In genomic region chr12:132190012-132190755, GRCh38 we compare ENCODE assay signal across 8 cellular contexts. TPM values are rescaled to one million over a fixed set of nuclear protein-coding genes. Genes with fewer than 3 reads are reported as not detected.
DNase-seq lines count a peak whose midpoint lies in the region; ATAC-seq and TF ChIP-seq lines count a peak whose summit lies in the region.

No MANE protein-coding gene starts in this region.

- H3K9me3 Mint-ChIP-seq in activated CD4-positive, alpha-beta T cell treated with anti-CD3 and anti-CD28 coated beads for 36 hours (ENCODE audit: low read depth) = peaks cover 11% of the 10 kb centered on the region
- H3K9me3 Mint-ChIP-seq in activated naive CD8-positive, alpha-beta T cell treated with anti-CD3 and anti-CD28 coated beads for 36 hours = peaks cover 9% of the 10 kb centered on the region

- peaks cover 17 to 38% (median 26%) of the 10 kb centered on the region in 4 donors for H3K4me1 ChIP-seq in stomach

- peaks cover 26% of the 10 kb centered on the region for H3K4me1 Mint-ChIP-seq in activated CD4-positive, alpha-beta T cell treated with anti-CD3 and anti-CD28 coated beads for 36 hours
- H3K4me1 Mint-ChIP-seq in activated naive CD8-positive, alpha-beta T cell treated with anti-CD3 and anti-CD28 coated beads for 36 hours = peaks cover 31% of the 10 kb centered on the region

- peak overlapping the region; percentile 79 for H3K27ac Mint-ChIP-seq in activated CD4-positive, alpha-beta T cell treated with anti-CD3 and anti-CD28 coated beads for 36 hours
- H3K27ac Mint-ChIP-seq in activated naive CD8-positive, alpha-beta T cell treated with anti-CD3 and anti-CD28 coated beads for 36 hours = peak overlapping the region; percentile 70

- no peak for TF ChIP-seq CTCF in stomach (IDR thresholded peaks at IDR 0.05)

- peak overlapping the region; percentile 47 to 87 (median 78) for H3K27ac ChIP-seq in stomach

- 37 to 47% (median 38%) methylated on average over 44 to 59 of the region's 59 CpGs for WGBS in stomach, 5 donors

- H3K4me3 Mint-ChIP-seq in activated CD4-positive, alpha-beta T cell treated with anti-CD3 and anti-CD28 coated beads for 36 hours = peak overlapping the region; percentile 78
- peak overlapping the region; percentile 79 for H3K4me3 Mint-ChIP-seq in activated naive CD8-positive, alpha-beta T cell treated with anti-CD3 and anti-CD28 coated beads for 36 hours

- POLR2A ChIA-PET in activated CD4-positive, alpha-beta T cell treated with anti-CD3 and anti-CD28 coated beads for 36 hours (lab: Charles Lee) = interaction anchor here (0.7 to 1.0 kb wide), 2 partner anchors 10 to 36 kb away, joined by 4 read pairs; no protein-coding TSS in a partner anchor

- peaks cover 6% of the 10 kb centered on the region for H3K36me3 Mint-ChIP-seq in activated CD4-positive, alpha-beta T cell treated with anti-CD3 and anti-CD28 coated beads for 36 hours (ENCODE audit: low read depth)
- peaks cover 9% of the 10 kb centered on the region for H3K36me3 Mint-ChIP-seq in activated naive CD8-positive, alpha-beta T cell treated with anti-CD3 and anti-CD28 coated beads for 36 hours

- CTCF ChIA-PET in activated CD4-positive, alpha-beta T cell treated with anti-CD3 and anti-CD28 coated beads for 36 hours (lab: Charles Lee) = no interaction called here

- no peak for TF ChIP-seq EP300 in stomach (IDR thresholded peaks at IDR 0.05)

- no peak for DNase-seq in activated CD4-positive, alpha-beta T cell treated with anti-CD3 and anti-CD28 coated beads for 36 hours
- DNase-seq in activated CD4-positive, alpha-beta T cell treated with anti-CD3 and anti-CD28 coated beads for 4 hours = no peak
- no peak for DNase-seq in activated naive CD8-positive, alpha-beta T cell treated with anti-CD3 and anti-CD28 coated beads for 36 hours
- peak; percentile 73 for DNase-seq in iPS-NIHi7 (ENCODE audit: extremely low spot score)
- no peak for DNase-seq in stomach
- no peak for DNase-seq in activated effector memory CD4-positive, alpha-beta T cell treated with anti-CD3 and anti-CD28 coated beads, Interleukin-2, amount 50 U/mL, for 16 hours
- no peak for DNase-seq in superior temporal gyrus (ENCODE audit: extremely low spot score)

- H3K36me3 ChIP-seq in stomach = no peaks in the 10 kb centered on the region

- intact Hi-C loops in activated CD4-positive, alpha-beta T cell treated with anti-CD3 and anti-CD28 coated beads for 36 hours (cut with DNase I, micrococcal nuclease) = no loop called here
- intact Hi-C loops in stomach (cut with DNase I; ENCODE audit: low total_unique reads) = no loop called here

- peaks cover 0 to 14% (median 0%) of the 10 kb centered on the region in 3 donors for H3K27me3 ChIP-seq in stomach

- ATAC-seq in activated CD4-positive, alpha-beta T cell treated with anti-CD3 and anti-CD28 coated beads for 36 hours = peak; percentile 15
- peak; percentile 22 for ATAC-seq in HG03066 (IDR thresholded peaks at IDR 0.05; ENCODE audit: low read depth, unreplicated experiment)

- peak overlapping the region; percentile 49 to 64 (median 55) for H3K4me3 ChIP-seq in stomach

- TF ChIP-seq POLR2A in stomach (IDR thresholded peaks at IDR 0.05) = no peak

- no peaks in the 10 kb centered on the region for H3K27me3 Mint-ChIP-seq in activated CD4-positive, alpha-beta T cell treated with anti-CD3 and anti-CD28 coated beads for 36 hours
- no peaks in the 10 kb centered on the region for H3K27me3 Mint-ChIP-seq in activated naive CD8-positive, alpha-beta T cell treated with anti-CD3 and anti-CD28 coated beads for 36 hours

- H3K9me3 ChIP-seq in stomach = peaks cover 0 to 41% (median 33%) of the 10 kb centered on the region in 4 donors

RNA-seq across cellular contexts. Expression of gene NOC4L, which starts 45.9 kb away (rescaled TPM):
- 10 to 100 TPM; 30.5 to 35.7 TPM for total RNA-seq in activated CD4-positive, alpha-beta T cell treated with anti-CD3 and anti-CD28 coated beads for 36 hours
- 10 to 100 TPM; 54.2 to 59.2 TPM for total RNA-seq in activated naive CD8-positive, alpha-beta T cell treated with anti-CD3 and anti-CD28 coated beads for 36 hours
- 10 to 100 TPM in 3 of 5 donors, 1 to 10 TPM in 2; 2.2 to 63.6 (median 23.0) TPM for total RNA-seq in stomach
- polyA plus RNA-seq in stomach = 10 to 100 TPM; 33.2 to 43.7 (median 37.9) TPM

RNA-seq across cellular contexts. Expression of gene DDX51, which starts 46.1 kb away (rescaled TPM):
- 10 to 100 TPM; 19.2 to 31.4 TPM for total RNA-seq in activated CD4-positive, alpha-beta T cell treated with anti-CD3 and anti-CD28 coated beads for 36 hours
- total RNA-seq in activated naive CD8-positive, alpha-beta T cell treated with anti-CD3 and anti-CD28 coated beads for 36 hours = 10 to 100 TPM; 32.4 to 34.8 TPM
- 10 to 100 TPM in 4 of 5 donors, 1 to 10 TPM in 1; 7.0 to 69.5 (median 12.9) TPM for total RNA-seq in stomach
- 10 to 100 TPM in 2 of 3 donors, 1 to 10 TPM in 1; 6.6 to 16.0 (median 13.6) TPM for polyA plus RNA-seq in stomach
